Comparison of ENCODE assay signal across 8 cellular contexts in genomic region chr12:66130267-66131066, GRCh38. TPM values are rescaled to one million over a fixed set of nuclear protein-coding genes. Genes with fewer than 3 reads are reported as not detected.
A peak's percentile ranks its signal among the peaks of the same experiment; 100 is the strongest.
DNase-seq lines count a peak whose midpoint lies in the region; ATAC-seq and TF ChIP-seq lines count a peak whose summit lies in the region.

LLPH (minus strand) TSS chr12:66130750; CDS start chr12:66129106, 1,644 bp downstream.

- H3K9me3 ChIP-seq in T-helper 17 cell (ENCODE audit: control insufficient read depth, low read length, poor library complexity, severe bottlenecking) (no peaks in the 10 kb centered on the region), right cardiac atrium (ENCODE audit: control insufficient read depth, low read length) (no peaks in the 10 kb centered on the region), vagina (no peaks in the 10 kb centered on the region)

- peak within 1 kb of the TSS; percentile 75 for H3K27ac ChIP-seq in right cardiac atrium (ENCODE audit: low read length)
- peak within 1 kb of the TSS; percentile 68 for H3K27ac ChIP-seq in vagina

- peak in 1 of 2 donors; percentile 45 for TF ChIP-seq POLR2A in vagina (IDR thresholded peaks at IDR 0.05)

- peak within 1 kb of the TSS; percentile 83 for H3K4me3 ChIP-seq in right cardiac atrium (ENCODE audit: low read length)
- H3K4me3 ChIP-seq in vagina, result peak within 1 kb of the TSS; percentile 48 to 96

- peak within 1 kb of the TSS; percentile 98 for H3K27ac Mint-ChIP-seq in T-helper 17 cell

- TF ChIP-seq CTCF in GM13976 (IDR thresholded peaks at IDR 0.05; ENCODE audit: borderline replicate concordance, control extremely low read depth, extremely low read depth, insufficient read depth, missing control alignments), result no peak
- TF ChIP-seq CTCF in vagina (IDR thresholded peaks at IDR 0.05), result no peak

- H3K27me3 ChIP-seq in right cardiac atrium (ENCODE audit: control insufficient read depth, insufficient read depth) (no peaks in the 10 kb centered on the region), vagina (no peaks in the 10 kb centered on the region)

- H3K36me3 ChIP-seq in vagina, result peaks cover 0 to 25% of the 10 kb centered on the region in 2 donors

- H3K27me3 Mint-ChIP-seq in T-helper 17 cell, result no peaks in the 10 kb centered on the region

- H3K4me1 ChIP-seq in right cardiac atrium (ENCODE audit: control insufficient read depth, insufficient read depth, low read length) (peaks cover 2% of the 10 kb centered on the region), vagina (peaks cover 23% of the 10 kb centered on the region)

- in situ Hi-C loops in GM13976 (cut with MboI; ENCODE audit: low sequenced_read_pairs, unreplicated experiment), result loop anchor here (25.0 kb wide), 2 partner anchors 282 to 557 kb away; partner anchors contain the start of gene GRIP1

- peak; percentile 93 for DNase-seq in GM13976 (ENCODE audit: low spot score)
- DNase-seq in NCI-H1436 treated with DMSO at 0.1 percent for 48 hours (lab: John Stamatoyannopoulos, UW), result peak; percentile 31
- peak; percentile 75 to 81 (median 77) for DNase-seq in T-helper 17 cell
- peak; percentile 17 to 89 (median 72) for DNase-seq in amygdala (lab: John Stamatoyannopoulos, UW)
- DNase-seq in right cardiac atrium, result peak; percentile 91 to 96 (median 94)
- DNase-seq in pulmonary artery endothelial cell (ENCODE audit: low read depth, low spot score), result peak; percentile 46
- peak; percentile 90 to 96 for DNase-seq in vagina (ENCODE audit: extremely low spot score in 2 of 2)

- peak within 1 kb of the TSS; percentile 96 for H3K4me3 Mint-ChIP-seq in T-helper 17 cell

- ATAC-seq in HG02840 (IDR thresholded peaks at IDR 0.05; ENCODE audit: low FRiP score, unreplicated experiment), result peak; percentile 99
- ATAC-seq in T-helper 17 cell, result peak; percentile 97
- ATAC-seq in right cardiac atrium, result peak; percentile 98

- H3K36me3 Mint-ChIP-seq in T-helper 17 cell (ENCODE audit: low read depth), result peaks cover 16% of the 10 kb centered on the region

- peaks cover 42% of the 10 kb centered on the region for H3K4me1 Mint-ChIP-seq in T-helper 17 cell

- intact Hi-C loops in right cardiac atrium (cut with DNase I), result no loop called here
- intact Hi-C loops in vagina (cut with DNase I), result no loop called here

- under 1% methylated on average over 49 of the region's 49 CpGs for WGBS in right cardiac atrium

RNA-seq across cellular contexts. Expression of gene LLPH, which starts in this region (rescaled TPM):
- 10 to 100 TPM; 20.7 to 24.0 TPM for total RNA-seq in T-helper 17 cell
- total RNA-seq in right cardiac atrium, result 10 to 100 TPM; 16.4 to 20.5 (median 17.6) TPM
- polyA plus RNA-seq in right cardiac atrium, result 16.6 TPM
- 7.9 and 14.9 TPM in 2 replicates for total RNA-seq in pulmonary artery endothelial cell
- 3.9 TPM for total RNA-seq in vagina

Comparison
In these comparisons a context has a peak if more than half of its experiments do, and no peak if none do; other contexts are left out.
1. Peak in every context shown above with its lines: DNase-seq, ATAC-seq, H3K4me3 ChIP-seq and H3K27ac ChIP-seq.
2. DNase-seq: peak in every context shown above with its lines; median percentile 94 in right cardiac atrium; 93 in GM13976; 93 in vagina; 77 in T-helper 17 cell; 72 in amygdala; 46 in pulmonary artery endothelial cell; 31 in NCI-H1436 treated with DMSO at 0.1 percent for 48 hours.